In the genomic region with DNA sequence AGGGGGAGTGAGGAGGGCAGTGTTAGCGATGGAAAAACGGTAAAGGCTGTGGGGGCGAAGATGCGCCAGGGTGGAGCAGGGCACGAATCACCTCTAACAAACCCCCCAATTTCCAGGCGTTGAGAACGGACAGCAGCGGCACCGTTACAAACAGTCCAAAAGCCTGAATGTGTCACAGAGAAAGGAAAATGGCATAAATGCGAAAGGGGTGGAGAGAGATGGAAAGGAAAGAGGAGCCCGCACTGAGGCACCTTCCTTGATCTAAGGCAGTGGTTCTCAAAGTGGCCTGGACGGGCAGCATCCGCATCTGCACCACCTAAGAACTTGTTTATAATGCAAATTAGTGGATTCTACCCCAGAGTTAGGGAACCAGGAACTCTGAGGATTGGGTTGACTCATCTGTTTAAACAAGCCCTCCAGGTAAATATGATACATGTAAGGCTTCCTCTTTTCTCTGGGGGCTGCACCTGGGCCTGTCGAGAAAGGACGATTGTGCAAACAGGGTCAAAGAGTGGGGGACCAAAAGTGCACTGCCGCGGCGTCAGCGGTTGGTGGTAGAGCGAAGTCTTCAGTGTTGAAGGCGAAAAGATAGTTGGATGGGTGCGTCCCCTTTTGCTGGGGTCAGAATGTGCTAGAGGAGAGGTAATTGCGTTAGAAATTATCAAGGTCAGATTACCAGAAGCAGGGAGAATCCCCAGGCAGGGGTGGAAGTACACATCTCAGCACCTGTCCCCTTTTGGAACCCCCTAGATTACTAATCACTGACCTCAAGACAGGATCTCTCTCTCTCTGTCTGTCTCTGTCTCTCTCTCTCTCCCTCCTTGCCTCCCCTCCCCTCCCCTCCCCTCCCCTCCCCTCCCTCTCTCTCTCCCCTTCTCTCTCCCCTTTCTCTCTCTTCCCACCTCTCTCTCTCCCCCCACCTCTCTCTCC, we compare ENCODE assay signal across 12 cellular contexts. TPM values are rescaled to one million over a fixed set of nuclear protein-coding genes. Genes with fewer than 3 reads are reported as not detected.
DNase-seq lines count a peak whose midpoint lies in the region; FAIRE-seq and TF ChIP-seq lines count a peak whose summit lies in the region.
"Had no signal": no experiment of that assay in that cellular context is flagged by ENCODE, and none has a peak within 500 bp of the region (broad histone marks: within the 10 kb centered on the region; RNA-seq: fewer than 3 reads in every experiment).

No MANE protein-coding gene starts in this region.

- no peaks in the 10 kb centered on the region for H3K9me1 ChIP-seq in endothelial cell of umbilical vein (replicated peaks; ENCODE audit: control insufficient read depth, extremely low read depth, insufficient read depth, low read length)

- no peak overlapping the region for H4K8ac ChIP-seq in neuronal stem cell (ENCODE audit: low read depth, low read length)

- peak overlapping the region; percentile 72 for H2BK5ac ChIP-seq in neuronal stem cell (ENCODE audit: low read length)

- dilution Hi-C loops in endothelial cell of umbilical vein (cut with MboI; ENCODE audit: extremely low pct_ligation_motif_present, low sequenced_read_pairs), result no loop called here

- no peak overlapping the region for H2BK12ac ChIP-seq in neuronal stem cell (ENCODE audit: low read length)

- TF ChIP-seq POLR2A in endothelial cell of umbilical vein (IDR thresholded peaks at IDR 0.05; ENCODE audit: low read depth, low read length) (no peak), sigmoid colon (IDR thresholded peaks at IDR 0.05) (no peak)

- H4K91ac ChIP-seq in neuronal stem cell (ENCODE audit: low read depth, low read length, poor library complexity), result no peak overlapping the region

- H3K4me3 Mint-ChIP-seq in activated CD4-positive, alpha-beta memory T cell treated with anti-CD3 and anti-CD28 coated beads, Interleukin-2, amount 10 ng/mL, durations not matched to agents 7 days and 5 days, result no peak overlapping the region

- no peak overlapping the region for H2AK5ac ChIP-seq in neuronal stem cell (ENCODE audit: low read depth, low read length)

- H3K23ac ChIP-seq in neuronal stem cell (ENCODE audit: low read depth, low read length, poor library complexity), result no peak overlapping the region

- no TSS peak for BruUV-seq in endothelial cell of umbilical vein (replicated peaks; lab: Mats Ljungman, UMichigan)

- H3K4me1 Mint-ChIP-seq in activated CD4-positive, alpha-beta memory T cell treated with anti-CD3 and anti-CD28 coated beads, Interleukin-2, amount 10 ng/mL, durations not matched to agents 7 days and 5 days, result no peaks in the 10 kb centered on the region

- peak overlapping the region; percentile 35 for H3K18ac ChIP-seq in neuronal stem cell (ENCODE audit: low read length)

- no peak for TF ChIP-seq CTCF in endothelial cell of umbilical vein (IDR thresholded peaks at IDR 0.05; ENCODE audit: extremely low read depth in 1 of 2, insufficient read depth in 1 of 2, low read depth in 1 of 2, low read length in 2 of 2)
- no peak for TF ChIP-seq CTCF in sigmoid colon (IDR thresholded peaks at IDR 0.05)

- H3K79me2 ChIP-seq in endothelial cell of umbilical vein (ENCODE audit: control insufficient read depth, insufficient read depth, low read length), result no peaks in the 10 kb centered on the region

- H3K4me1 ChIP-seq in endothelial cell of umbilical vein (ENCODE audit: control insufficient read depth, extremely low read depth, insufficient read depth, low read length) (no peaks in the 10 kb centered on the region), neuronal stem cell (ENCODE audit: control insufficient read depth in 2 of 2, insufficient read depth in 1 of 2, low read depth in 1 of 2, low read length in 2 of 2) (peaks cover 2 to 6% of the 10 kb centered on the region in 2 donors), sigmoid colon (peaks cover 0 to 17% (median 14%) of the 10 kb centered on the region in 4 donors)
- H3K4me1 ChIP-seq: SJCRH30 had no signal

- no peaks in the 10 kb centered on the region for H3K9me3 Mint-ChIP-seq in activated CD4-positive, alpha-beta memory T cell treated with anti-CD3 and anti-CD28 coated beads, Interleukin-2, amount 10 ng/mL, durations not matched to agents 7 days and 5 days

- no peak for TF ChIP-seq EP300 in sigmoid colon (IDR thresholded peaks at IDR 0.05)

- H3K36me3 Mint-ChIP-seq in activated CD4-positive, alpha-beta memory T cell treated with anti-CD3 and anti-CD28 coated beads, Interleukin-2, amount 10 ng/mL, durations not matched to agents 7 days and 5 days (ENCODE audit: low read depth), result no peaks in the 10 kb centered on the region

- H2AFZ ChIP-seq in endothelial cell of umbilical vein (ENCODE audit: low read depth, low read length) (no peak overlapping the region), neuronal stem cell (ENCODE audit: low read length) (peak overlapping the region; percentile 100)

- no peak overlapping the region for H3K14ac ChIP-seq in neuronal stem cell (ENCODE audit: low read length)

- H3K4me2 ChIP-seq in endothelial cell of umbilical vein (ENCODE audit: insufficient read depth, low read length), result no peak overlapping the region
- peak overlapping the region; percentile 96 for H3K4me2 ChIP-seq in neuronal stem cell (ENCODE audit: insufficient read depth, low read length, poor library complexity, severe bottlenecking)

- H3K4ac ChIP-seq in neuronal stem cell (ENCODE audit: low read length), result no peak overlapping the region

- POLR2A ChIA-PET in endothelial cell of umbilical vein (lab: Charles Lee), result no interaction called here
- POLR2A ChIA-PET in activated CD4-positive, alpha-beta memory T cell treated with anti-CD3 and anti-CD28 coated beads, Interleukin-2, amount 10 ng/mL, durations not matched to agents 7 days and 5 days (lab: Charles Lee), result no interaction called here

- no peaks in the 10 kb centered on the region for H3K79me1 ChIP-seq in neuronal stem cell (ENCODE audit: low read depth, low read length)

- H2BK15ac ChIP-seq in neuronal stem cell (ENCODE audit: low read length), result no peak overlapping the region

- peak; percentile 51 for DNase-seq in H7
- peak; percentile 57 for DNase-seq in NCI-H69 (lab: John Stamatoyannopoulos, UW)
- DNase-seq in endothelial cell of umbilical vein (ENCODE audit: low read depth, low spot score), result no peak
- no peak for DNase-seq in neuronal stem cell (ENCODE audit: low spot score)
- no peak for DNase-seq in activated gamma-delta T cell treated with Interleukin-2 at 50 U/mL for 16 hours
- no peak for DNase-seq in COLO829 (ENCODE audit: low spot score)
- DNase-seq in activated CD4-positive, alpha-beta memory T cell treated with anti-CD3 and anti-CD28 coated beads, Interleukin-2, amount 10 ng/mL, durations not matched to agents 7 days and 5 days, result no peak
- DNase-seq in sigmoid colon, result no peak
- DNase-seq: activated T-cell treated with anti-CD3 and anti-CD28 coated beads, Interleukin-2, amount 50 U/mL, for 1 hour; SJCRH30; stimulated activated CD4-positive, alpha-beta T cell treated with anti-CD3 and anti-CD28 coated beads, Interleukin-2, amount 100 ng/mL, for 48 hours had no signal

- no peak overlapping the region for H2BK120ac ChIP-seq in neuronal stem cell (ENCODE audit: low read depth, low read length)

- no peak for FAIRE-seq in endothelial cell of umbilical vein (lab: Jason Lieb, UNC)

- no peaks in the 10 kb centered on the region for H4K20me1 ChIP-seq in endothelial cell of umbilical vein (replicated peaks; ENCODE audit: control insufficient read depth, extremely low read depth, insufficient read depth, low read length)

- intact Hi-C loops in endothelial cell of umbilical vein (cut with micrococcal nuclease) (loop anchor here (10.0 kb wide), 1 partner anchor 258 kb away; no protein-coding TSS in a partner anchor), sigmoid colon (cut with DNase I) (no loop called here)

- peak overlapping the region; percentile 61 for H3K4me3 ChIP-seq in H7 (ENCODE audit: insufficient read depth, low read depth, low read length)
- H3K4me3 ChIP-seq in endothelial cell of umbilical vein (replicated peaks in 1 of 3; ENCODE audit: insufficient read depth in 1 of 3, low read depth in 1 of 3, low read length in 3 of 3), result no peak overlapping the region
- peak overlapping the region; percentile 46 to 85 for H3K4me3 ChIP-seq in neuronal stem cell (ENCODE audit: low read length in 2 of 2)
- no peak overlapping the region for H3K4me3 ChIP-seq in sigmoid colon
- H3K4me3 ChIP-seq: SJCRH30 had no signal

- no peaks in the 10 kb centered on the region for H3K9me3 ChIP-seq in endothelial cell of umbilical vein (replicated peaks; ENCODE audit: control insufficient read depth, insufficient read depth, low read length)
- H3K9me3 ChIP-seq in neuronal stem cell (replicated peaks in 1 of 2; ENCODE audit: control insufficient read depth in 2 of 2, insufficient read depth in 1 of 2, low read depth in 1 of 2, low read length in 2 of 2), result no peaks in the 10 kb centered on the region
- H3K9me3 ChIP-seq in sigmoid colon, result no peaks in the 10 kb centered on the region
- H3K9me3 ChIP-seq: HAP-1, SJCRH30 had no signal

- peaks cover 42% of the 10 kb centered on the region for H3K27me3 Mint-ChIP-seq in activated CD4-positive, alpha-beta memory T cell treated with anti-CD3 and anti-CD28 coated beads, Interleukin-2, amount 10 ng/mL, durations not matched to agents 7 days and 5 days

- H3K27me3 ChIP-seq in H7 (ENCODE audit: control insufficient read depth, insufficient read depth, low read length), result peaks cover 47% of the 10 kb centered on the region
- peaks cover 58 to 72% of the 10 kb centered on the region in 2 experiments for H3K27me3 ChIP-seq in endothelial cell of umbilical vein (ENCODE audit: control insufficient read depth in 2 of 2, insufficient read depth in 2 of 2, low read length in 2 of 2)
- H3K27me3 ChIP-seq in neuronal stem cell (ENCODE audit: control insufficient read depth in 3 of 3, insufficient read depth in 3 of 3, low read depth in 1 of 3, low read length in 3 of 3), result peaks cover 0 to 84% (median 9%) of the 10 kb centered on the region in 3 experiments
- H3K27me3 ChIP-seq in sigmoid colon, result peaks cover 18 to 89% (median 35%) of the 10 kb centered on the region in 3 donors
- H3K27me3 ChIP-seq: SJCRH30 had no signal

- H3K36me3 ChIP-seq in H7 (replicated peaks; ENCODE audit: control insufficient read depth, insufficient read depth, low read length), result no peaks in the 10 kb centered on the region
- H3K36me3 ChIP-seq in endothelial cell of umbilical vein (ENCODE audit: control insufficient read depth in 2 of 2, extremely low read depth in 1 of 2, insufficient read depth in 2 of 2, low read length in 2 of 2), result no peaks in the 10 kb centered on the region
- H3K36me3 ChIP-seq in neuronal stem cell (replicated peaks in 1 of 2; ENCODE audit: control insufficient read depth in 2 of 2, insufficient read depth in 2 of 2, low read length in 2 of 2), result no peaks in the 10 kb centered on the region
- no peaks in the 10 kb centered on the region for H3K36me3 ChIP-seq in sigmoid colon
- H3K36me3 ChIP-seq: HAP-1, SJCRH30 had no signal

- no peak overlapping the region for H3K27ac ChIP-seq in endothelial cell of umbilical vein (ENCODE audit: insufficient read depth, low read depth, low read length)
- H3K27ac ChIP-seq in neuronal stem cell (replicated peaks; ENCODE audit: low read length), result no peak overlapping the region
- H3K27ac ChIP-seq in sigmoid colon, result no peak overlapping the region
- H3K27ac ChIP-seq: SJCRH30 had no signal

- CTCF ChIA-PET in endothelial cell of umbilical vein (lab: Charles Lee), result interaction anchor here (0.8 kb wide), 1 partner anchor 230 kb away, joined by 4 read pairs; no protein-coding TSS in a partner anchor
- CTCF ChIA-PET in activated CD4-positive, alpha-beta memory T cell treated with anti-CD3 and anti-CD28 coated beads, Interleukin-2, amount 10 ng/mL, durations not matched to agents 7 days and 5 days (lab: Charles Lee), result no interaction called here

- H3K9ac ChIP-seq in endothelial cell of umbilical vein (replicated peaks; ENCODE audit: extremely low read depth, insufficient read depth, low read length) (no peak overlapping the region), neuronal stem cell (ENCODE audit: low read depth, low read length, poor library complexity) (peak overlapping the region; percentile 72)

- no peak overlapping the region for H3K27ac Mint-ChIP-seq in activated CD4-positive, alpha-beta memory T cell treated with anti-CD3 and anti-CD28 coated beads, Interleukin-2, amount 10 ng/mL, durations not matched to agents 7 days and 5 days

- WGBS in neuronal stem cell (ENCODE audit: extremely low coverage in 2 of 2, insufficient read length in 2 of 2, insufficient replicate concordance in 1 of 2), 2 donors, result no CpG with 5 or more reads among the region's 23 CpGs
- 10 to 19% methylated on average over 23 of the region's 23 CpGs for WGBS in sigmoid colon, 2 donors

RNA-seq across cellular contexts. Expression of a gene that starts 1.3 kb away (rescaled TPM):
- 0.21 and 0.37 TPM in 2 replicates for total RNA-seq in H7 (2014; rRNA removed; shearing (Covaris generic))
- not detected in 2 replicates for total RNA-seq in endothelial cell of umbilical vein
- not detected in 2 replicates for polyA plus RNA-seq in endothelial cell of umbilical vein
- polyA plus RNA-seq in endothelial cell of umbilical vein (2011; cell fraction: cytosol; rRNA removed), result not detected in 2 replicates
- not detected in 2 replicates for polyA plus RNA-seq in endothelial cell of umbilical vein (2011; cell fraction: nucleus; rRNA removed)
- polyA plus RNA-seq in endothelial cell of umbilical vein (2012), result not detected in 2 replicates
- not detected in 2 replicates for polyA minus RNA-seq in endothelial cell of umbilical vein
- polyA minus RNA-seq in endothelial cell of umbilical vein (2011; cell fraction: cytosol; rRNA and poly(A)+ RNA removed), result 23.9 TPM
- polyA minus RNA-seq in endothelial cell of umbilical vein (2011; cell fraction: nucleus; rRNA and poly(A)+ RNA removed), result 0.24 TPM in 1 of 2 replicates, not detected in the other
- 0.50 TPM for polyA plus RNA-seq in neuronal stem cell (2013, experiment 1 of 2)
- polyA plus RNA-seq in neuronal stem cell (2013, experiment 2 of 2), result 0.42 TPM
- total RNA-seq in activated CD4-positive, alpha-beta memory T cell treated with anti-CD3 and anti-CD28 coated beads, Interleukin-2, amount 10 ng/mL, durations not matched to agents 7 days and 5 days, result not detected
- total RNA-seq in sigmoid colon, result under 1 TPM; 0.16 to 0.36 (median 0.27) TPM
- under 1 TPM in 1 of 3 donors, not detected in 2; 0.09 TPM for polyA plus RNA-seq in sigmoid colon
- total RNA-seq: SJCRH30 had no signal

Comparison
In these comparisons a context has a peak if more than half of its experiments do, and no peak if none do; other contexts are left out.
1. DNase-seq: peak in H7 (single experiment) and NCI-H69 (single experiment); none in endothelial cell of umbilical vein (single experiment), neuronal stem cell (single experiment), activated gamma-delta T cell treated with Interleukin-2 at 50 U/mL for 16 hours (single experiment), COLO829 (single experiment), activated CD4-positive, alpha-beta memory T cell treated with anti-CD3 and anti-CD28 coated beads, Interleukin-2, amount 10 ng/mL, durations not matched to agents 7 days and 5 days (single experiment) and sigmoid colon (single experiment).
2. H3K4me3 ChIP-seq: peak in H7 (single experiment) and neuronal stem cell (2 of 2); none in endothelial cell of umbilical vein (0 of 3) and sigmoid colon (0 of 4).